ENCODE assay signal across 10 cellular contexts in genomic region chr2:88451647-88452150, GRCh38. TPM values are rescaled to one million over a fixed set of nuclear protein-coding genes. Genes with fewer than 3 reads are reported as not detected.
DNase-seq lines count a peak whose midpoint lies in the region; ATAC-seq, FAIRE-seq and TF ChIP-seq lines count a peak whose summit lies in the region.
"Had no signal": no experiment of that assay in that cellular context is flagged by ENCODE, and none has a peak within 500 bp of the region (broad histone marks: within the 10 kb centered on the region; RNA-seq: fewer than 3 reads in every experiment).

No MANE protein-coding gene starts in this region.

- no peak for TF ChIP-seq CTCF in CD4-positive, alpha-beta T cell (IDR thresholded peaks at IDR 0.05)
- no peak for TF ChIP-seq CTCF in RWPE1 (conservative IDR thresholded peaks at IDR 0.05; ENCODE audit: low read depth)

- DNase-seq in CD4-positive, alpha-beta T cell, result peak in 1 of 10 experiments; percentile 36
- DNase-seq in HEK293T (ENCODE audit: extremely low spot score) (peak; percentile 28), left lobe of liver (ENCODE audit: low spot score) (no peak), OCI-M2 (lab: John Stamatoyannopoulos, UW; ENCODE audit: unreplicated experiment) (no peak), RWPE1 (ENCODE audit: low spot score) (no peak), HTR-8/SVneo (ENCODE audit: insufficient read length, low spot score) (no peak)
- peak; percentile 53 for DNase-seq in activated T-cell treated with anti-CD3 and anti-CD28 coated beads, Interleukin-2, amount 50 U/mL, for 24 hours

- POLR2A ChIA-PET in CD4-positive, alpha-beta T cell (lab: Charles Lee), result no interaction called here
- POLR2A ChIA-PET in HEK293T (lab: Yijun Ruan, JAX) (no interaction called here), RWPE1 (lab: Yijun Ruan, JAX; ENCODE audit: low non-redundant PET) (no interaction called here)

- peak overlapping the region; percentile 58 for H3K4me3 Mint-ChIP-seq in CD4-positive, alpha-beta T cell
- H3K4me3 Mint-ChIP-seq in activated T-cell treated with anti-CD3 and anti-CD28 coated beads, Interleukin-2, amount 50 U/mL, for 24 hours, result peak overlapping the region; percentile 51

- peaks cover 82% of the 10 kb centered on the region for H3K27me3 Mint-ChIP-seq in CD4-positive, alpha-beta T cell
- peaks cover 75% of the 10 kb centered on the region for H3K27me3 Mint-ChIP-seq in activated T-cell treated with anti-CD3 and anti-CD28 coated beads, Interleukin-2, amount 50 U/mL, for 24 hours

- peaks cover 79% of the 10 kb centered on the region for H3K27me3 ChIP-seq in CD4-positive, alpha-beta T cell (ENCODE audit: control insufficient read depth, insufficient read depth, low read length)

- CTCF ChIA-PET in CD4-positive, alpha-beta T cell (lab: Charles Lee), result no interaction called here
- CTCF ChIA-PET in HEK293T (lab: Yijun Ruan, JAX), result no interaction called here
- CTCF ChIA-PET in RWPE1 (lab: Yijun Ruan, JAX), result interaction anchor here (0.8 kb wide), 1 partner anchor 261 kb away, joined by 3 read pairs; no protein-coding TSS in a partner anchor

- no peaks in the 10 kb centered on the region for H3K36me3 Mint-ChIP-seq in CD4-positive, alpha-beta T cell (ENCODE audit: low read depth)
- no peaks in the 10 kb centered on the region for H3K36me3 Mint-ChIP-seq in activated T-cell treated with anti-CD3 and anti-CD28 coated beads, Interleukin-2, amount 50 U/mL, for 24 hours (ENCODE audit: low read depth)

- H3K27ac Mint-ChIP-seq in CD4-positive, alpha-beta T cell, result no peak overlapping the region
- no peak overlapping the region for H3K27ac Mint-ChIP-seq in activated T-cell treated with anti-CD3 and anti-CD28 coated beads, Interleukin-2, amount 50 U/mL, for 24 hours

- no peaks in the 10 kb centered on the region for H3K9me3 ChIP-seq in CD4-positive, alpha-beta T cell (ENCODE audit: control insufficient read depth, low read length)

- no peaks in the 10 kb centered on the region for H3K9me3 Mint-ChIP-seq in CD4-positive, alpha-beta T cell
- H3K9me3 Mint-ChIP-seq in activated T-cell treated with anti-CD3 and anti-CD28 coated beads, Interleukin-2, amount 50 U/mL, for 24 hours, result no peaks in the 10 kb centered on the region

- H3K27ac ChIP-seq in CD4-positive, alpha-beta T cell (ENCODE audit: low read depth, low read length), result no peak overlapping the region
- no peak overlapping the region for H3K27ac ChIP-seq in RWPE1

- no peak for ATAC-seq in CD4-positive, alpha-beta T cell (ENCODE audit: poor library complexity)
- ATAC-seq in left lobe of liver (peak; percentile 21), HG03460 (IDR thresholded peaks at IDR 0.05; ENCODE audit: unreplicated experiment) (no peak)

- peaks cover 7% of the 10 kb centered on the region for H3K4me1 Mint-ChIP-seq in CD4-positive, alpha-beta T cell (ENCODE audit: low read depth)
- peaks cover 10% of the 10 kb centered on the region for H3K4me1 Mint-ChIP-seq in activated T-cell treated with anti-CD3 and anti-CD28 coated beads, Interleukin-2, amount 50 U/mL, for 24 hours (ENCODE audit: low read depth)

- FAIRE-seq in HTR-8/SVneo (lab: Jason Lieb, UNC), result no peak

- intact Hi-C loops in CD4-positive, alpha-beta T cell (cut with DNase I, micrococcal nuclease), result no loop called here

TF ChIP-seq in HEK293T, 16 proteins besides CTCF, POLR2A, EP300 and RAD21:
- no peak for TF ChIP-seq ELF4 (IDR thresholded peaks at IDR 0.05)
- no peak for TF ChIP-seq FOXK2 (IDR thresholded peaks at IDR 0.05)
- no peak for TF ChIP-seq FOXM1 (IDR thresholded peaks at IDR 0.05; ENCODE audit: borderline replicate concordance)
- TF ChIP-seq HDGF (IDR thresholded peaks at IDR 0.05; ENCODE audit: borderline replicate concordance), result no peak
- TF ChIP-seq L3MBTL2 (conservative IDR thresholded peaks at IDR 0.05), result no peak
- no peak for TF ChIP-seq BHLHE40 (IDR thresholded peaks at IDR 0.05; ENCODE audit: borderline replicate concordance)
- TF ChIP-seq TARDBP (IDR thresholded peaks at IDR 0.05), result no peak
- no peak for TF ChIP-seq SUZ12 (IDR thresholded peaks at IDR 0.05)
- TF ChIP-seq NFRKB (IDR thresholded peaks at IDR 0.05), result no peak
- TF ChIP-seq, protein P1, sequence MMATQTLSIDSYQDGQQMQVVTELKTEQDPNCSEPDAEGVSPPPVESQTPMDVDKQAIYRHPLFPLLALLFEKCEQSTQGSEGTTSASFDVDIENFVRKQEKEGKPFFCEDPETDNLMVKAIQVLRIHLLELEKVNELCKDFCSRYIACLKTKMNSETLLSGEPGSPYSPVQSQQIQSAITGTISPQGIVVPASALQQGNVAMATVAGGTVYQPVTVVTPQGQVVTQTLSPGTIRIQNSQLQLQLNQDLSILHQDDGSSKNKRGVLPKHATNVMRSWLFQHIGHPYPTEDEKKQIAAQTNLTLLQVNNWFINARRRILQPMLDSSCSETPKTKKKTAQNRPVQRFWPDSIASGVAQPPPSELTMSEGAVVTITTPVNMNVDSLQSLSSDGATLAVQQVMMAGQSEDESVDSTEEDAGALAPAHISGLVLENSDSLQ (IDR thresholded peaks at IDR 0.05), result no peak
- no peak for TF ChIP-seq FOXA1 (IDR thresholded peaks at IDR 0.05)
- no peak for TF ChIP-seq ARNT (IDR thresholded peaks at IDR 0.05)
- TF ChIP-seq LEF1 (IDR thresholded peaks at IDR 0.05; ENCODE audit: borderline replicate concordance), result no peak
- TF ChIP-seq CTBP1 (IDR thresholded peaks at IDR 0.05; ENCODE audit: borderline replicate concordance), result no peak

RNA-seq across cellular contexts. Expression of gene FOXI3, which starts 0.8 kb away (rescaled TPM):
- total RNA-seq in CD4-positive, alpha-beta T cell, result not detected
- not detected for total RNA-seq in left lobe of liver
- total RNA-seq: glomerular endothelial cell, HT1080 had no signal

Comparison
In these comparisons a context has a peak if more than half of its experiments do, and no peak if none do; other contexts are left out.
1. DNase-seq: peak in HEK293T (single experiment) and activated T-cell treated with anti-CD3 and anti-CD28 coated beads, Interleukin-2, amount 50 U/mL, for 24 hours (single experiment); none in left lobe of liver (single experiment), OCI-M2 (single experiment), RWPE1 (single experiment) and HTR-8/SVneo (single experiment).